In genomic region chr4:81491943-81492342, GRCh38 we compare ENCODE assay signal across 11 cellular contexts. TPM values are rescaled to one million over a fixed set of nuclear protein-coding genes. Genes with fewer than 3 reads are reported as not detected.
DNase-seq lines count a peak whose midpoint lies in the region; ATAC-seq, FAIRE-seq and TF ChIP-seq lines count a peak whose summit lies in the region.
"Had no signal": no experiment of that assay in that cellular context is flagged by ENCODE, and none has a peak within 500 bp of the region (broad histone marks: within the 10 kb centered on the region; RNA-seq: fewer than 3 reads in every experiment).

No MANE protein-coding gene starts in this region.

- H3K9me3 ChIP-seq in right lobe of liver (no peaks in the 10 kb centered on the region), HepG2 (ENCODE audit: low read length) (no peaks in the 10 kb centered on the region), OCI-LY3 (ENCODE audit: insufficient read depth, low read length) (0 out of 2 replicates have a peak, but pooled peaks cover 3% of the 10 kb centered on the region)
- H3K9me3 ChIP-seq in effector memory CD4-positive, alpha-beta T cell (ENCODE audit: control insufficient read depth, low read length): no peaks in the 10 kb centered on the region

- CTCF ChIA-PET in HepG2 (lab: Yijun Ruan, JAX; ENCODE audit: low intra/inter-chr PET ratio, low total read pairs): no interaction called here

- POLR2A ChIA-PET in HepG2 (lab: Yijun Ruan, JAX): no interaction called here

- no peak overlapping the region for H3K4me2 ChIP-seq in HepG2 (ENCODE audit: low read depth, low read length)
- H3K4me2 ChIP-seq in OCI-LY3 (ENCODE audit: low read length): 0 out of 2 replicates have a peak overlapping the region, but pooled peaks have one; percentile 5

- no TSS peak for BruUV-seq in HepG2 (replicated peaks; lab: Mats Ljungman, UMichigan)

- TF ChIP-seq POLR2A in right lobe of liver (IDR thresholded peaks at IDR 0.05) (no peak), HepG2 (IDR thresholded peaks at IDR 0.05; ENCODE audit: insufficient read depth in 1 of 2, low read depth in 2 of 2, low read length in 2 of 2) (no peak)

- no peaks in the 10 kb centered on the region for H3K36me3 ChIP-seq in right lobe of liver
- no peaks in the 10 kb centered on the region for H3K36me3 ChIP-seq in HepG2 (replicated peaks in 1 of 2; ENCODE audit: control insufficient read depth in 1 of 2, insufficient read depth in 2 of 2, low read length in 2 of 2)
- H3K36me3 ChIP-seq in OCI-LY3 (replicated peaks; ENCODE audit: low read depth, low read length): peaks cover 17% of the 10 kb centered on the region
- H3K36me3 ChIP-seq in effector memory CD4-positive, alpha-beta T cell (ENCODE audit: control insufficient read depth, insufficient read depth, low read length): no peaks in the 10 kb centered on the region

- WGBS in right lobe of liver (ENCODE audit: insufficient coverage, low coverage, low lambda C conversion rate, missing lambda C conversion rate): 46% methylated on average over 1 of the region's 1 CpG
- 6% methylated on average over 1 of the region's 1 CpG for WGBS in HepG2 (ENCODE audit: low lambda C conversion rate)

- TF ChIP-seq RAD21 in HepG2 (CRISPR knock-in tag; IDR thresholded peaks at IDR 0.05): no peak

- TF ChIP-seq CTCF in right lobe of liver (IDR thresholded peaks at IDR 0.05) (no peak), HepG2 (CRISPR knock-in tag; IDR thresholded peaks at IDR 0.05) (no peak), OCI-LY3 (IDR thresholded peaks at IDR 0.05; ENCODE audit: low read depth, low read length) (no peak), dorsolateral prefrontal cortex (IDR thresholded peaks at IDR 0.05 in 54 of 56, conservative IDR thresholded peaks at IDR 0.05 in 2 of 56; ENCODE audit: low read depth in 1 of 56, partially characterized antibody in 56 of 56) (no peak)

- H3K79me2 ChIP-seq in HepG2 (ENCODE audit: insufficient read depth, low read length) (no peaks in the 10 kb centered on the region), OCI-LY3 (ENCODE audit: low read length) (no peaks in the 10 kb centered on the region)

- H3K27ac ChIP-seq in right lobe of liver (peak overlapping the region in 1 of 3 donors; percentile 17), HepG2 (ENCODE audit: extremely low read length, insufficient read depth, low read length) (no peak overlapping the region), OCI-LY3 (ENCODE audit: low read length) (peak overlapping the region; percentile 59), dorsolateral prefrontal cortex (no peak overlapping the region), caudate nucleus (ENCODE audit: low read depth, low read length) (no peak overlapping the region)
- peak overlapping the region; percentile 70 for H3K27ac ChIP-seq in effector memory CD4-positive, alpha-beta T cell (ENCODE audit: insufficient read depth, low read length, poor library complexity, severe bottlenecking)

- DNase-seq in right lobe of liver (no peak), HepG2 (ENCODE audit: low spot score) (no peak), dorsolateral prefrontal cortex (no peak), NCI-H187 treated with DMSO at 0.1 percent for 48 hours (lab: John Stamatoyannopoulos, UW) (no peak), caudate nucleus (lab: John Stamatoyannopoulos, UW) (no peak)
- no peak for DNase-seq in effector memory CD4-positive, alpha-beta T cell
- DNase-seq: activated CD8-positive, alpha-beta memory T cell treated with anti-CD3 and anti-CD28 coated beads for 24 hours; NCI-H1436; posterior cingulate gyrus had no signal

- H4K20me1 ChIP-seq in HepG2 (ENCODE audit: insufficient read depth, low read length): no peaks in the 10 kb centered on the region
- no peaks in the 10 kb centered on the region for H4K20me1 ChIP-seq in OCI-LY3 (ENCODE audit: insufficient read depth, low read length)

- no peak overlapping the region for H3K9ac ChIP-seq in HepG2 (ENCODE audit: insufficient read depth, low read depth, low read length)
- H3K9ac ChIP-seq in OCI-LY3 (ENCODE audit: low read length): no peak overlapping the region

- H3K4me3 ChIP-seq in right lobe of liver: no peak overlapping the region
- H3K4me3 ChIP-seq in HepG2 (replicated peaks in 1 of 3; ENCODE audit: insufficient read depth in 1 of 3, low read depth in 2 of 3, low read length in 3 of 3): no peak overlapping the region
- no peak overlapping the region for H3K4me3 ChIP-seq in OCI-LY3 (ENCODE audit: low read length)
- no peak overlapping the region for H3K4me3 ChIP-seq in effector memory CD4-positive, alpha-beta T cell (ENCODE audit: insufficient read depth, low read depth, low read length, poor library complexity, severe bottlenecking)
- H3K4me3 ChIP-seq in dorsolateral prefrontal cortex: no peak overlapping the region

- ATAC-seq in right lobe of liver: peak; percentile 41 to 70 (median 43)
- ATAC-seq in HepG2: no peak
- no peak for ATAC-seq in GM21515 (IDR thresholded peaks at IDR 0.05; ENCODE audit: unreplicated experiment)

- intact Hi-C loops in right lobe of liver (cut with DNase I): no loop called here
- intact Hi-C loops in HepG2 (cut with micrococcal nuclease; ENCODE audit: unreplicated experiment): no loop called here
- intact Hi-C loops in dorsolateral prefrontal cortex (cut with DNase I): no loop called here

- H2AFZ ChIP-seq in HepG2 (ENCODE audit: low read length): no peak overlapping the region
- no peak overlapping the region for H2AFZ ChIP-seq in OCI-LY3 (ENCODE audit: low read depth, low read length)

- in situ Hi-C loops in HepG2 (cut with HindIII; ENCODE audit: extremely low pct_ligation_motif_present, low pct_unique_long_range_greater_than_20kb): no loop called here

- no peaks in the 10 kb centered on the region for H3K27me3 ChIP-seq in right lobe of liver
- H3K27me3 ChIP-seq in HepG2 (ENCODE audit: control insufficient read depth in 1 of 2, insufficient read depth in 2 of 2, low read length in 2 of 2): no peaks in the 10 kb centered on the region
- no peaks in the 10 kb centered on the region for H3K27me3 ChIP-seq in OCI-LY3 (ENCODE audit: low read depth, low read length)
- H3K27me3 ChIP-seq in effector memory CD4-positive, alpha-beta T cell (replicated peaks; ENCODE audit: control insufficient read depth, insufficient read depth, low read length, poor library complexity, severe bottlenecking): no peaks in the 10 kb centered on the region
- H3K27me3 ChIP-seq in dorsolateral prefrontal cortex: no peaks in the 10 kb centered on the region

- H3K4me1 ChIP-seq in right lobe of liver (no peaks in the 10 kb centered on the region), HepG2 (ENCODE audit: insufficient read depth, low read length) (no peaks in the 10 kb centered on the region), OCI-LY3 (ENCODE audit: low read length) (peaks cover 50% of the 10 kb centered on the region)
- peaks cover 21% of the 10 kb centered on the region for H3K4me1 ChIP-seq in effector memory CD4-positive, alpha-beta T cell (ENCODE audit: control insufficient read depth, insufficient read depth, low read length, poor library complexity, severe bottlenecking)

- TF ChIP-seq EP300 in HepG2 (IDR thresholded peaks at IDR 0.05; ENCODE audit: low read depth in 2 of 2, low read length in 2 of 2): no peak
- no peak for TF ChIP-seq EP300 in HepG2 (CRISPR knock-in tag; IDR thresholded peaks at IDR 0.05; ENCODE audit: borderline replicate concordance)

- FAIRE-seq in HepG2 (lab: Jason Lieb, UNC): no peak

TF ChIP-seq in HepG2, 621 proteins besides CTCF, POLR2A, EP300 and RAD21:
- TF ChIP-seq CBFB (CRISPR knock-in tag; IDR thresholded peaks at IDR 0.05) (no peak), ADNP (CRISPR knock-in tag; IDR thresholded peaks at IDR 0.05) (no peak), SP5 (CRISPR knock-in tag; IDR thresholded peaks at IDR 0.05; ENCODE audit: borderline replicate concordance, low read depth) (no peak), SMARCC2 (IDR thresholded peaks at IDR 0.05) (no peak)

RNA-seq across cellular contexts. Expression of gene RASGEF1B, which starts 20.2 kb away (rescaled TPM):
- total RNA-seq in right lobe of liver (10 to 100 TPM; 22.9 to 51.9 (median 25.8) TPM), HepG2 (2016; rRNA removed; fragmentation: Illumina TruSeq; extraction: Trizol) (0.04 TPM in 1 of 2 replicates, not detected in the other), dorsolateral prefrontal cortex (10 to 100 TPM in 118 of 120 experiments, 1 to 10 TPM in 2; 8.3 to 27.8 (median 17.8) TPM)
- total RNA-seq in HepG2 (2016; cell fraction: cytosol; rRNA removed; fragmentation: Illumina TruSeq; extraction: Trizol; ENCODE audit: low read depth): not detected in 2 replicates
- not detected in 2 replicates for total RNA-seq in HepG2 (2016; cell fraction: insoluble cytoplasmic fraction; rRNA removed; fragmentation: Illumina TruSeq; extraction: Trizol)
- not detected in 2 replicates for total RNA-seq in HepG2 (2016; cell fraction: membrane; rRNA removed; fragmentation: Illumina TruSeq; extraction: Trizol)
- not detected in 2 replicates for total RNA-seq in HepG2 (2016; cell fraction: nucleus; rRNA removed; fragmentation: Illumina TruSeq; extraction: Trizol)
- polyA plus RNA-seq in HepG2 (2011; rRNA removed): 0.04 and 0.05 TPM in 2 replicates
- 0.03 TPM in 1 of 2 replicates, not detected in the other for polyA plus RNA-seq in HepG2 (2011; cell fraction: cytosol; rRNA removed)
- polyA plus RNA-seq in HepG2 (2011; cell fraction: nucleus; rRNA removed): not detected in 2 replicates
- polyA plus RNA-seq in HepG2 (2012): not detected in 2 replicates
- not detected in 2 replicates for polyA plus RNA-seq in HepG2 (2016; cell fraction: cytosol; fragmentation: Illumina TruSeq; extraction: Trizol; ENCODE audit: low read depth)
- polyA plus RNA-seq in HepG2 (2016; cell fraction: insoluble cytoplasmic fraction; fragmentation: Illumina TruSeq; extraction: Trizol; ENCODE audit: low read depth): not detected in 2 replicates
- not detected in 2 replicates for polyA plus RNA-seq in HepG2 (2016; cell fraction: membrane; fragmentation: Illumina TruSeq; extraction: Trizol; ENCODE audit: low read depth)
- polyA plus RNA-seq in HepG2 (2016; cell fraction: nucleus; fragmentation: Illumina TruSeq; extraction: Trizol; ENCODE audit: insufficient read depth, low read depth): not detected in 2 replicates
- 0.84 TPM in 1 of 2 replicates, not detected in the other for polyA minus RNA-seq in HepG2 (2011; rRNA and poly(A)+ RNA removed; ENCODE audit: low replicate concordance)
- polyA minus RNA-seq in HepG2 (2011; cell fraction: cytosol; rRNA and poly(A)+ RNA removed): not detected in 2 replicates
- polyA minus RNA-seq in HepG2 (2011; cell fraction: nucleus; rRNA and poly(A)+ RNA removed): 0.12 and 0.26 TPM in 2 replicates

Comparison
In these comparisons a context has a peak if more than half of its experiments do, and no peak if none do; other contexts are left out.
1. ATAC-seq: peak in right lobe of liver (4 of 4); none in HepG2 (single experiment) and GM21515 (single experiment).
2. RNA of gene RASGEF1B, which starts 20.2 kb away (total RNA-seq): 22.9 to 51.9 TPM in right lobe of liver and 8.3 to 27.8 TPM in dorsolateral prefrontal cortex; 0.04 TPM in HepG2; every median in the first group is over 4 times any median in the second.
3. H3K27ac ChIP-seq: peak in OCI-LY3 (single experiment) and effector memory CD4-positive, alpha-beta T cell (single experiment); none in HepG2 (single experiment), dorsolateral prefrontal cortex (0 of 59) and caudate nucleus (single experiment).